18 cellular contexts compared by ENCODE assay signal in genomic region chr12:19044430-19044829, GRCh38.
A peak's percentile ranks its signal among the peaks of the same experiment; 100 is the strongest.
DNase-seq lines count a peak whose midpoint lies in the region; ATAC-seq, FAIRE-seq and TF ChIP-seq lines count a peak whose summit lies in the region.
"Had no signal": no experiment of that assay in that cellular context is flagged by ENCODE, and none has a peak within 500 bp of the region (broad histone marks: within the 10 kb centered on the region; RNA-seq: fewer than 3 reads in every experiment).

No MANE protein-coding gene starts in this region.

- no peaks in the 10 kb centered on the region for H3K27me3 Mint-ChIP-seq in osteocyte (ENCODE audit: unreplicated experiment)

- H4K20me1 ChIP-seq in H1 (replicated peaks in 1 of 2; ENCODE audit: control insufficient read depth in 1 of 2, insufficient read depth in 2 of 2, low read length in 2 of 2) = no peaks in the 10 kb centered on the region

- H4K8ac ChIP-seq in H1 (ENCODE audit: extremely low read depth, insufficient read depth, low read length) = no peak overlapping the region

- H3K23me2 ChIP-seq in H1 (ENCODE audit: low read depth, low read length) = no peaks in the 10 kb centered on the region

- no peak overlapping the region for H3K4me2 ChIP-seq in H1 (ENCODE audit: insufficient read depth in 1 of 2, low read depth in 2 of 2, low read length in 2 of 2)

- no peak overlapping the region for H2BK12ac ChIP-seq in H1 (ENCODE audit: low read depth, low read length)

- H3K9me3 ChIP-seq in H1 (ENCODE audit: insufficient read depth in 2 of 2, low read depth in 1 of 2, low read length in 1 of 2) = no peaks in the 10 kb centered on the region
- H3K9me3 ChIP-seq in transverse colon = no peaks in the 10 kb centered on the region
- no peaks in the 10 kb centered on the region for H3K9me3 ChIP-seq in aorta (ENCODE audit: control insufficient read depth, low read length)

- intact Hi-C loops in left colon (cut with DNase I, micrococcal nuclease) (no loop called here), transverse colon (cut with DNase I; ENCODE audit: low total_unique reads) (no loop called here), Right ventricle myocardium inferior (cut with DNase I) (no loop called here), aorta (cut with DNase I) (no loop called here)

- H2BK20ac ChIP-seq in H1 (ENCODE audit: low read length) = no peak overlapping the region

- H3K27ac ChIP-seq in H1 (ENCODE audit: low read depth, low read length) (no peak overlapping the region), transverse colon (peak overlapping the region; percentile 14 to 56 (median 29)), aorta (ENCODE audit: low read depth in 1 of 2, low read length in 2 of 2) (no peak overlapping the region)

- peaks cover 34% of the 10 kb centered on the region for H3K4me1 Mint-ChIP-seq in osteocyte (ENCODE audit: unreplicated experiment)
- H3K4me1 Mint-ChIP-seq: CD4-positive, alpha-beta memory T cell had no signal

- H4K5ac ChIP-seq in H1 (ENCODE audit: insufficient read length, low read depth, low read length) = no peak overlapping the region

- no peak overlapping the region for H2BK5ac ChIP-seq in H1 (ENCODE audit: low read depth, low read length)

- peak overlapping the region; percentile 54 for H3K14ac ChIP-seq in H1 (ENCODE audit: insufficient read length)

- H2AFZ ChIP-seq in H1 (ENCODE audit: low read length) = no peak overlapping the region

- H3K4ac ChIP-seq in H1 (replicated peaks; ENCODE audit: insufficient read length, low read depth, low read length) = no peak overlapping the region

- H3K36me3 Mint-ChIP-seq in osteocyte (ENCODE audit: unreplicated experiment) = no peaks in the 10 kb centered on the region
- H3K36me3 Mint-ChIP-seq: CD4-positive, alpha-beta memory T cell had no signal

- H3K4me3 ChIP-seq in H1 (ENCODE audit: extremely low read depth in 1 of 4, insufficient read depth in 2 of 4, low read depth in 3 of 4, low read length in 4 of 4) = no peak overlapping the region
- H3K4me3 ChIP-seq in transverse colon = no peak overlapping the region
- H3K4me3 ChIP-seq in aorta (ENCODE audit: low read length in 2 of 2) = no peak overlapping the region

- peak; percentile 67 for ATAC-seq in left colon
- no peak for ATAC-seq in Right ventricle myocardium inferior
- ATAC-seq in aorta (ENCODE audit: low FRiP score) = no peak
- ATAC-seq: HCT116 had no signal

- in situ Hi-C loops in transverse colon (cut with MboI; ENCODE audit: low pct_ligation_motif_present in 1 of 4, low pct_unique_long_range_greater_than_20kb in 1 of 4, low sequenced_read_pairs in 3 of 4) = no loop called here

- no peak overlapping the region for H3K56ac ChIP-seq in H1 (replicated peaks; ENCODE audit: insufficient read length, low read depth, low read length)

- H3K27me3 ChIP-seq in H1 (replicated peaks in 1 of 4; ENCODE audit: control insufficient read depth in 3 of 4, extremely low read depth in 1 of 4, insufficient read depth in 3 of 4, low read length in 3 of 4) (no peaks in the 10 kb centered on the region), transverse colon (no peaks in the 10 kb centered on the region), aorta (ENCODE audit: control insufficient read depth in 1 of 2, insufficient read depth in 2 of 2, low read length in 1 of 2) (no peaks in the 10 kb centered on the region)

- H3K36me3 ChIP-seq in H1 (ENCODE audit: control insufficient read depth in 2 of 4, insufficient read depth in 4 of 4, low read length in 3 of 4) (no peaks in the 10 kb centered on the region), transverse colon (no peaks in the 10 kb centered on the region), aorta (ENCODE audit: control insufficient read depth in 1 of 2, insufficient read depth in 2 of 2, low read length in 1 of 2) (no peaks in the 10 kb centered on the region)

- no peak overlapping the region for H3K23ac ChIP-seq in H1 (ENCODE audit: insufficient read length)

- WGBS in H1 (ENCODE audit: extremely low coverage in 1 of 2, insufficient coverage in 1 of 2, insufficient read length in 1 of 2, insufficient replicate concordance in 2 of 2, low coverage in 1 of 2, low lambda C conversion rate in 2 of 2, missing lambda C conversion rate in 1 of 2), 2 experiments = 56% methylated on average over 3 of the region's 3 CpGs; no CpG with 5 or more reads in 1 of the 2 experiments
- WGBS in transverse colon (ENCODE audit: low coverage in 1 of 2), 2 donors = 30 to 31% methylated on average over 3 of the region's 3 CpGs
- 37 to 40% methylated on average over 3 of the region's 3 CpGs for WGBS in aorta, 2 donors

- H3K79me2 ChIP-seq in H1 (ENCODE audit: control insufficient read depth in 1 of 2, insufficient read depth in 2 of 2, low read length in 2 of 2) = no peaks in the 10 kb centered on the region

- no peak for TF ChIP-seq CTCF in H1 (IDR thresholded peaks at IDR 0.05; ENCODE audit: control extremely low read depth in 1 of 3, insufficient read depth in 1 of 3, low read depth in 1 of 3, low read length in 3 of 3)
- no peak for TF ChIP-seq CTCF in osteocyte (IDR thresholded peaks at IDR 0.05)
- TF ChIP-seq CTCF in transverse colon (IDR thresholded peaks at IDR 0.05) = peak in 2 of 5 experiments; percentile 15 to 33

- H2BK120ac ChIP-seq in H1 (replicated peaks; ENCODE audit: low read depth, low read length) = no peak overlapping the region

- H3K4me1 ChIP-seq in H1 (replicated peaks in 1 of 4; ENCODE audit: control insufficient read depth in 3 of 4, insufficient read depth in 4 of 4, low read length in 3 of 4) = no peaks in the 10 kb centered on the region
- peaks cover 0 to 15% (median 5%) of the 10 kb centered on the region in 4 donors for H3K4me1 ChIP-seq in transverse colon
- no peaks in the 10 kb centered on the region for H3K4me1 ChIP-seq in aorta (ENCODE audit: control insufficient read depth in 1 of 2, insufficient read depth in 2 of 2, low read length in 2 of 2)

- FAIRE-seq in H1 (lab: Jason Lieb, UNC) (no peak), frontal cortex (lab: Jason Lieb, UNC) (no peak)
- FAIRE-seq: G401.6, GM12892 had no signal

- DNase-seq in H1 (ENCODE audit: low read depth in 1 of 2, low spot score in 2 of 2) (no peak), left colon (no peak), osteocyte (ENCODE audit: extremely low spot score, unreplicated experiment) (no peak), transverse colon (no peak), frontal cortex (ENCODE audit: low spot score in 2 of 2) (no peak), Right ventricle myocardium inferior (ENCODE audit: missing footprints) (no peak), aorta (no peak), NCI-H82 treated with DMSO at 0.1 percent for 48 hours (lab: John Stamatoyannopoulos, UW; ENCODE audit: unreplicated experiment) (no peak)
- DNase-seq: C1 segment of cervical spinal cord; CD4-positive, alpha-beta memory T cell; COR-L47; DMS153; DND-41; GOT3; H7 had no signal

- no peak overlapping the region for H2AK5ac ChIP-seq in H1 (ENCODE audit: low read depth, low read length)

- peaks cover 6% of the 10 kb centered on the region for H3K9me3 Mint-ChIP-seq in osteocyte (ENCODE audit: unreplicated experiment)

- H3K27ac Mint-ChIP-seq in osteocyte (ENCODE audit: unreplicated experiment) = peak overlapping the region; percentile 8
- H3K27ac Mint-ChIP-seq: CD4-positive, alpha-beta memory T cell had no signal

- H3K79me1 ChIP-seq in H1 (ENCODE audit: low read depth, low read length) = no peaks in the 10 kb centered on the region

- TF ChIP-seq POLR2A in H1 (IDR thresholded peaks at IDR 0.05; ENCODE audit: control extremely low read depth in 1 of 2, low read depth in 2 of 2, low read length in 2 of 2) (no peak), transverse colon (IDR thresholded peaks at IDR 0.05) (no peak)

- H3K18ac ChIP-seq in H1 (ENCODE audit: extremely low read depth, low read length) = no peak overlapping the region

- POLR2A ChIA-PET in H1 (lab: Charles Lee; ENCODE audit: partially characterized antibody) = no interaction called here

- no peak overlapping the region for H4K91ac ChIP-seq in H1 (replicated peaks; ENCODE audit: insufficient read length, low read length)

- H3K4me3 Mint-ChIP-seq in osteocyte (ENCODE audit: unreplicated experiment) = no peak overlapping the region
- H3K4me3 Mint-ChIP-seq: CD4-positive, alpha-beta memory T cell had no signal

- H3K9ac ChIP-seq in H1 (replicated peaks in 1 of 4; ENCODE audit: extremely low read depth in 1 of 4, low read depth in 3 of 4, low read length in 3 of 4) = no peak overlapping the region

- TF ChIP-seq RAD21 in H1 (IDR thresholded peaks at IDR 0.05 in 1 of 2, conservative IDR thresholded peaks at IDR 0.05 in 1 of 2; ENCODE audit: low read depth in 2 of 2, low read length in 2 of 2) = no peak

- no peak overlapping the region for H2BK15ac ChIP-seq in H1 (ENCODE audit: low read length)

- TF ChIP-seq EP300 in H1 (IDR thresholded peaks at IDR 0.05; ENCODE audit: borderline replicate concordance in 1 of 2, low read depth in 2 of 2, low read length in 2 of 2) (no peak), transverse colon (IDR thresholded peaks at IDR 0.05; ENCODE audit: low read depth) (no peak)

- CTCF ChIA-PET in H1 (lab: Charles Lee; ENCODE audit: partially characterized antibody) = no interaction called here

TF ChIP-seq in H1, 55 proteins besides CTCF, POLR2A, EP300 and RAD21:
- no peak for TF ChIP-seq ASH2L (IDR thresholded peaks at IDR 0.05; ENCODE audit: low read length)
- no peak for TF ChIP-seq CREB1 (IDR thresholded peaks at IDR 0.05)
- no peak for TF ChIP-seq JUN (IDR thresholded peaks at IDR 0.05; ENCODE audit: low read depth, low read length)
- TF ChIP-seq SIN3A (conservative IDR thresholded peaks at IDR 0.05 in 1 of 2, IDR thresholded peaks at IDR 0.05 in 1 of 2; ENCODE audit: low read depth in 1 of 2, low read length in 2 of 2) = no peak
- TF ChIP-seq BRCA1 (IDR thresholded peaks at IDR 0.05; ENCODE audit: low read depth, low read length) = no peak
- no peak for TF ChIP-seq USF2 (IDR thresholded peaks at IDR 0.05; ENCODE audit: low read length)

Comparison
In these comparisons a context has a peak if more than half of its experiments do, and no peak if none do; other contexts are left out.
1. H3K27ac ChIP-seq: peak in transverse colon (4 of 4); none in H1 (single experiment) and aorta (0 of 2).